In genomic region chr2:35410431-35411061, GRCh38 we compare ENCODE assay signal across 8 cellular contexts.
DNase-seq lines count a peak whose midpoint lies in the region; ATAC-seq, FAIRE-seq and TF ChIP-seq lines count a peak whose summit lies in the region.

No MANE protein-coding gene starts in this region.

- H3K27me3 Mint-ChIP-seq in activated CD8-positive, alpha-beta T cell treated with anti-CD3 and anti-CD28 coated beads for 36 hours, result peaks cover 1% of the 10 kb centered on the region

- peak; percentile 13 for DNase-seq in GDM1 (lab: John Stamatoyannopoulos, UW)
- peak; percentile 20 for DNase-seq in NCI-H1105 treated with DMSO at 0.1 percent for 48 hours (lab: John Stamatoyannopoulos, UW)
- peak; percentile 51 for DNase-seq in activated CD8-positive, alpha-beta T cell treated with anti-CD3 and anti-CD28 coated beads for 36 hours
- peak; percentile 42 for DNase-seq in fibroblast of the conjunctiva (ENCODE audit: low read depth)
- DNase-seq in posterior cingulate gyrus, result peak; percentile 19 to 94 (median 70)
- DNase-seq in central memory CD4-positive, alpha-beta T cell, result no peak

- POLR2A ChIA-PET in activated CD8-positive, alpha-beta T cell treated with anti-CD3 and anti-CD28 coated beads for 36 hours (lab: Charles Lee), result no interaction called here

- H3K36me3 Mint-ChIP-seq in activated CD8-positive, alpha-beta T cell treated with anti-CD3 and anti-CD28 coated beads for 36 hours (ENCODE audit: low read depth), result no peaks in the 10 kb centered on the region

- H3K4me3 Mint-ChIP-seq in activated CD8-positive, alpha-beta T cell treated with anti-CD3 and anti-CD28 coated beads for 36 hours, result no peak overlapping the region

- CTCF ChIA-PET in activated CD8-positive, alpha-beta T cell treated with anti-CD3 and anti-CD28 coated beads for 36 hours (lab: Charles Lee), result interaction anchor here (0.6 to 2.1 kb wide), 19 partner anchors 9 to 1315 kb away, joined by 3 to 10 read pairs (median 4); no protein-coding TSS in a partner anchor

- intact Hi-C loops in activated CD8-positive, alpha-beta T cell treated with anti-CD3 and anti-CD28 coated beads for 36 hours (cut with micrococcal nuclease), result loop anchor here (5.0 kb wide), 1 partner anchor 1313 kb away; no protein-coding TSS in a partner anchor
- intact Hi-C loops in posterior cingulate gyrus (cut with DNase I), result loop anchor here (2.0 to 5.0 kb wide), 2 partner anchors 1314 to 1398 kb away; no protein-coding TSS in a partner anchor

- peak; percentile 90 for TF ChIP-seq CTCF in activated CD8-positive, alpha-beta T cell treated with anti-CD3 and anti-CD28 coated beads for 36 hours (IDR thresholded peaks at IDR 0.05)

- H3K9me3 Mint-ChIP-seq in activated CD8-positive, alpha-beta T cell treated with anti-CD3 and anti-CD28 coated beads for 36 hours, result no peaks in the 10 kb centered on the region

- no peaks in the 10 kb centered on the region for H3K4me1 Mint-ChIP-seq in activated CD8-positive, alpha-beta T cell treated with anti-CD3 and anti-CD28 coated beads for 36 hours (ENCODE audit: low read depth)

- FAIRE-seq in A204.1 (lab: Jason Lieb, UNC), result peak; percentile 80

- no peak overlapping the region for H3K27ac Mint-ChIP-seq in activated CD8-positive, alpha-beta T cell treated with anti-CD3 and anti-CD28 coated beads for 36 hours

- peak; percentile 74 for ATAC-seq in HG02571 (IDR thresholded peaks at IDR 0.05; ENCODE audit: unreplicated experiment)
- no peak for ATAC-seq in activated CD8-positive, alpha-beta T cell treated with anti-CD3 and anti-CD28 coated beads for 36 hours
